In genomic region chr17:2064980-2065785, GRCh38 we compare ENCODE assay signal across 8 cellular contexts. TPM values are rescaled to one million over a fixed set of nuclear protein-coding genes. Genes with fewer than 3 reads are reported as not detected.
DNase-seq lines count a peak whose midpoint lies in the region; ATAC-seq, FAIRE-seq and TF ChIP-seq lines count a peak whose summit lies in the region.

No MANE protein-coding gene starts in this region.

- TF ChIP-seq POLR2A in K562 (conservative IDR thresholded peaks at IDR 0.05) = no peak
- no peak for TF ChIP-seq POLR2A in transverse colon (IDR thresholded peaks at IDR 0.05)

- TF ChIP-seq CTCF in GM13977 (IDR thresholded peaks at IDR 0.05; ENCODE audit: extremely low read depth, insufficient read depth, missing control alignments) (peak; percentile 76), PC-9 (conservative IDR thresholded peaks at IDR 0.05) (peak; percentile 49), K562 (IDR thresholded peaks at IDR 0.05 in 2 of 3, conservative IDR thresholded peaks at IDR 0.05 in 1 of 3; ENCODE audit: insufficient read depth in 2 of 3, low read depth in 1 of 3, low read length in 3 of 3) (peak; percentile 53 to 65 (median 62)), transverse colon (IDR thresholded peaks at IDR 0.05) (peak in 3 of 5 experiments; percentile 16 to 31 (median 18))

- H3K9me1 ChIP-seq in K562 (ENCODE audit: control insufficient read depth, insufficient read depth, low read length) = no peaks in the 10 kb centered on the region

- WGBS in K562 (ENCODE audit: insufficient coverage, low coverage, missing lambda C conversion rate) = 69% methylated on average over 13 of the region's 24 CpGs
- 80 to 100% methylated on average over 5 to 24 of the region's 24 CpGs for WGBS in transverse colon (ENCODE audit: low coverage in 1 of 2), 2 donors

- TF ChIP-seq RAD21 in K562 (CRISPR knock-in tag; conservative IDR thresholded peaks at IDR 0.05 in 1 of 2, IDR thresholded peaks at IDR 0.05 in 1 of 2) = peak in 1 of 2 experiments; percentile 66; a peak in 2 of 4 replicates

- no peaks in the 10 kb centered on the region for H3K27me3 ChIP-seq in PC-9 (ENCODE audit: insufficient read depth, low read depth)
- H3K27me3 ChIP-seq in K562 (ENCODE audit: control insufficient read depth in 2 of 2, insufficient read depth in 2 of 2, low read length in 2 of 2) = no peaks in the 10 kb centered on the region
- no peaks in the 10 kb centered on the region for H3K27me3 ChIP-seq in transverse colon

- FAIRE-seq in K562 (lab: Jason Lieb, UNC) = no peak

- DNase-seq in GM13977 (ENCODE audit: low spot score) = peak; percentile 76
- no peak for DNase-seq in PC-9
- peak; percentile 59 to 78 (median 66) for DNase-seq in K562 (ENCODE audit: extremely low read depth in 1 of 4, low spot score in 3 of 4)
- DNase-seq in lung microvascular endothelial cell (ENCODE audit: low read depth in 2 of 2) = peak; percentile 82 to 93
- peak; percentile 46 for DNase-seq in transverse colon
- no peak for DNase-seq in OCI-M2 (lab: John Stamatoyannopoulos, UW; ENCODE audit: unreplicated experiment)

- ATAC-seq in K562 (peak; percentile 95), HG02610 (IDR thresholded peaks at IDR 0.05; ENCODE audit: unreplicated experiment) (no peak), HG02938 (IDR thresholded peaks at IDR 0.05; ENCODE audit: unreplicated experiment) (no peak)

- POLR2A ChIA-PET in PC-9 (lab: Charles Lee; ENCODE audit: unreplicated experiment) (no interaction called here), K562 (lab: Yijun Ruan, JAX) (no interaction called here)

- H3K4me2 ChIP-seq in PC-9 (no peak overlapping the region), K562 (ENCODE audit: insufficient read depth, low read length) (no peak overlapping the region)

- H3K4me1 ChIP-seq in PC-9 (replicated peaks; ENCODE audit: insufficient read depth) = no peaks in the 10 kb centered on the region
- H3K4me1 ChIP-seq in K562 (replicated peaks in 1 of 2; ENCODE audit: control insufficient read depth in 2 of 2, insufficient read depth in 2 of 2, low read length in 2 of 2) = peaks cover 0 to 20% of the 10 kb centered on the region in 2 experiments; a peak in 2 of 5 replicates
- H3K4me1 ChIP-seq in transverse colon = peaks cover 30 to 78% (median 46%) of the 10 kb centered on the region in 4 donors

- no peaks in the 10 kb centered on the region for H3K9me2 ChIP-seq in PC-9 (ENCODE audit: insufficient read depth)

- H3K36me3 ChIP-seq in PC-9 (ENCODE audit: low read depth) (no peaks in the 10 kb centered on the region), K562 (ENCODE audit: control insufficient read depth, insufficient read depth, low read length) (peaks cover 16% of the 10 kb centered on the region; the same call in 2 of the 3 replicates), transverse colon (peaks cover 0 to 10% (median 0%) of the 10 kb centered on the region in 4 donors)

- no peaks in the 10 kb centered on the region for H3K9me3 ChIP-seq in PC-9 (ENCODE audit: insufficient read depth, low read depth)
- H3K9me3 ChIP-seq in K562 (replicated peaks; ENCODE audit: control insufficient read depth, insufficient read depth, low read depth, low read length) = no peaks in the 10 kb centered on the region
- no peaks in the 10 kb centered on the region for H3K9me3 ChIP-seq in transverse colon

- no peaks in the 10 kb centered on the region; the same call in 1 of the 2 replicates for H4K20me1 ChIP-seq in PC-9 (ENCODE audit: insufficient read depth)
- H4K20me1 ChIP-seq in K562 (replicated peaks; ENCODE audit: control insufficient read depth, insufficient read depth, low read length) = no peaks in the 10 kb centered on the region

- no peak for TF ChIP-seq EP300 in K562 (IDR thresholded peaks at IDR 0.05; ENCODE audit: low read length)
- TF ChIP-seq EP300 in transverse colon (IDR thresholded peaks at IDR 0.05; ENCODE audit: low read depth) = no peak

- no TSS peak for BruUV-seq in PC-9 (replicated peaks; lab: Mats Ljungman, UMichigan)
- no TSS peak for BruUV-seq in K562 (replicated peaks; lab: Mats Ljungman, UMichigan)

- H3K79me2 ChIP-seq in PC-9 (ENCODE audit: low read depth) = no peaks in the 10 kb centered on the region
- H3K79me2 ChIP-seq in K562 (ENCODE audit: control insufficient read depth, insufficient read depth, low read length) = no peaks in the 10 kb centered on the region

- no peak overlapping the region for H2AFZ ChIP-seq in PC-9
- H2AFZ ChIP-seq in K562 (ENCODE audit: low read depth, low read length) = no peak overlapping the region

- no peak overlapping the region for H3K27ac ChIP-seq in PC-9
- no peak overlapping the region for H3K27ac ChIP-seq in K562 (ENCODE audit: extremely low read depth, low read depth, low read length)
- H3K27ac ChIP-seq in transverse colon = peak overlapping the region; percentile 85 to 92 (median 90)

- no peak overlapping the region for H3K4me3 ChIP-seq in PC-9
- no peak overlapping the region for H3K4me3 ChIP-seq in K562
- H3K4me3 ChIP-seq in transverse colon = no peak overlapping the region

- in situ Hi-C loops in GM13977 (cut with MboI; ENCODE audit: low pct_unique_long_range_greater_than_20kb, low sequenced_read_pairs, unreplicated experiment) = loop anchor here (10.0 kb wide), 1 partner anchor 180 kb away; no protein-coding TSS in a partner anchor
- in situ Hi-C loops in K562 (cut with MboI) = loop anchor here (10.0 kb wide), 1 partner anchor 180 kb away; no protein-coding TSS in a partner anchor
- in situ Hi-C loops in transverse colon (cut with MboI; ENCODE audit: low pct_ligation_motif_present in 1 of 4, low pct_unique_long_range_greater_than_20kb in 1 of 4, low sequenced_read_pairs in 3 of 4) = loop anchor here (5.0 to 25.0 kb wide), 4 partner anchors 97 to 182 kb away; no protein-coding TSS in a partner anchor

- intact Hi-C loops in PC-9 (cut with micrococcal nuclease; ENCODE audit: unreplicated experiment) = no loop called here
- intact Hi-C loops in K562 (cut with micrococcal nuclease) = no loop called here
- intact Hi-C loops in transverse colon (cut with DNase I; ENCODE audit: low total_unique reads) = no loop called here

- H3K9ac ChIP-seq in K562 (ENCODE audit: insufficient read depth in 1 of 2, low read depth in 2 of 2, low read length in 2 of 2) = no peak overlapping the region

- peaks cover 7% of the 10 kb centered on the region; the same call in 1 of the 2 replicates for H3F3A ChIP-seq in PC-9 (ENCODE audit: insufficient read depth, low read depth)

- CTCF ChIA-PET in PC-9 (lab: Charles Lee) = interaction anchor here (0.6 kb wide), 2 partner anchors 47 to 180 kb away, joined by 3 to 9 read pairs; no protein-coding TSS in a partner anchor
- CTCF ChIA-PET in K562 (lab: Yijun Ruan, JAX; ENCODE audit: low intra/inter-chr PET ratio) = interaction anchor here (0.6 to 0.8 kb wide), 2 partner anchors 182 to 217 kb away, joined by 3 to 4 read pairs; no protein-coding TSS in a partner anchor

RNA-seq across cellular contexts. Expression of gene HIC1, which starts 10.3 kb away (rescaled TPM):
- total RNA-seq in PC-9 (2021) (0.63 and 1.6 TPM in 2 replicates), K562 (2014; rRNA removed) (1.9 and 2.8 TPM in 2 replicates), K562 (2014; rRNA removed; fragmentation: Illumina TruSeq; extraction: Trizol) (0.13 and 0.18 TPM in 2 replicates), K562 (2015; rRNA removed; fragmentation: Illumina TruSeq; extraction: Trizol) (0.18 and 0.41 TPM in 2 replicates), K562 (2021) (2.3 and 2.5 TPM in 2 replicates), lung microvascular endothelial cell (32.0 and 50.4 TPM in 2 replicates), transverse colon (10 to 100 TPM in 2 of 4 donors, 1 to 10 TPM in 2; 9.1 to 32.5 (median 14.7) TPM)
- 2.6 and 5.4 TPM in 2 replicates for total RNA-seq in K562 (2011; cell fraction: chromatin; rRNA removed; ENCODE audit: low replicate concordance)
- total RNA-seq in K562 (2011; cell fraction: nucleolus; rRNA removed) = 4.3 and 6.5 TPM in 2 replicates
- 2.3 and 2.4 TPM in 2 replicates for total RNA-seq in K562 (2011; cell fraction: nucleoplasm; rRNA removed)
- polyA plus RNA-seq in K562 (2011; rRNA removed) (0.53 and 0.64 TPM in 2 replicates), K562 (2014; fragmentation: Illumina TruSeq; extraction: Trizol) (0.12 and 0.35 TPM in 2 replicates), K562 (2014; fragmentation: Nextera tagmentation; extraction: Ambion mirVana) (under 1 TPM; 0.01 to 0.03 TPM), K562 (2014; rRNA removed) (1.4 and 2.3 TPM in 2 replicates)
- 0.93 and 4.2 TPM in 2 replicates for polyA plus RNA-seq in K562 (2011; cell fraction: cytosol; rRNA removed)
- 2.7 and 7.9 TPM in 2 replicates for polyA plus RNA-seq in K562 (2011; cell fraction: nucleus; rRNA removed)
- 0.80 and 0.95 TPM in 2 replicates for polyA plus RNA-seq in K562 (2012)
- 0.21 and 0.46 TPM in 2 replicates for polyA minus RNA-seq in K562 (2011; rRNA and poly(A)+ RNA removed)
- 1.5 and 2.1 TPM in 2 replicates for polyA minus RNA-seq in K562 (2011; cell fraction: cytosol; rRNA and poly(A)+ RNA removed)
- polyA minus RNA-seq in K562 (2011; cell fraction: nucleus; rRNA and poly(A)+ RNA removed) = 2.6 and 2.7 TPM in 2 replicates

RNA-seq across cellular contexts. Expression of gene OVCA2, which starts 23.4 kb away (rescaled TPM):
- total RNA-seq in PC-9 (2021) = 34.4 and 35.4 TPM in 2 replicates
- 1.6 and 4.6 TPM in 2 replicates for total RNA-seq in K562 (2011; cell fraction: chromatin; rRNA removed; ENCODE audit: low replicate concordance)
- 6.6 and 9.8 TPM in 2 replicates for total RNA-seq in K562 (2011; cell fraction: nucleolus; rRNA removed)
- 0.69 and 4.2 TPM in 2 replicates for total RNA-seq in K562 (2011; cell fraction: nucleoplasm; rRNA removed)
- 21.6 and 23.7 TPM in 2 replicates for total RNA-seq in K562 (2014; rRNA removed)
- total RNA-seq in K562 (2014; rRNA removed; fragmentation: Illumina TruSeq; extraction: Trizol) = 9.7 and 12.2 TPM in 2 replicates
- total RNA-seq in K562 (2015; rRNA removed; fragmentation: Illumina TruSeq; extraction: Trizol) = 12.2 and 14.1 TPM in 2 replicates
- total RNA-seq in K562 (2021) = 15.6 and 21.1 TPM in 2 replicates
- 14.1 and 17.1 TPM in 2 replicates for polyA plus RNA-seq in K562 (2011; rRNA removed)
- polyA plus RNA-seq in K562 (2011; cell fraction: cytosol; rRNA removed) = 17.7 and 39.3 TPM in 2 replicates
- 5.4 and 6.8 TPM in 2 replicates for polyA plus RNA-seq in K562 (2011; cell fraction: nucleus; rRNA removed)
- polyA plus RNA-seq in K562 (2012) = 14.6 and 22.6 TPM in 2 replicates
- 14.1 and 18.2 TPM in 2 replicates for polyA plus RNA-seq in K562 (2014; fragmentation: Illumina TruSeq; extraction: Trizol)
- 1 to 10 TPM; 3.0 to 3.6 TPM for polyA plus RNA-seq in K562 (2014; fragmentation: Nextera tagmentation; extraction: Ambion mirVana)
- polyA plus RNA-seq in K562 (2014; rRNA removed) = 19.7 and 23.4 TPM in 2 replicates
- 6.3 and 8.5 TPM in 2 replicates for polyA minus RNA-seq in K562 (2011; rRNA and poly(A)+ RNA removed)
- 7.6 and 8.9 TPM in 2 replicates for polyA minus RNA-seq in K562 (2011; cell fraction: cytosol; rRNA and poly(A)+ RNA removed)
- 1.1 and 1.6 TPM in 2 replicates for polyA minus RNA-seq in K562 (2011; cell fraction: nucleus; rRNA and poly(A)+ RNA removed)
- 48.2 and 49.5 TPM in 2 replicates for total RNA-seq in lung microvascular endothelial cell
- 10 to 100 TPM in 3 of 4 donors, 1 to 10 TPM in 1; 5.4 to 73.3 (median 36.9) TPM for total RNA-seq in transverse colon

RNA-seq across cellular contexts. Expression of gene DPH1, which starts 35.2 kb away (rescaled TPM):
- total RNA-seq in PC-9 (2021) = 36.7 and 44.9 TPM in 2 replicates
- 67.2 and 189 TPM in 2 replicates for total RNA-seq in K562 (2011; cell fraction: chromatin; rRNA removed; ENCODE audit: low replicate concordance)
- 122 and 130 TPM in 2 replicates for total RNA-seq in K562 (2011; cell fraction: nucleolus; rRNA removed)
- total RNA-seq in K562 (2011; cell fraction: nucleoplasm; rRNA removed) = 90.6 and 92.5 TPM in 2 replicates
- total RNA-seq in K562 (2014; rRNA removed) = 30.9 and 34.7 TPM in 2 replicates
- 19.3 and 19.7 TPM in 2 replicates for total RNA-seq in K562 (2014; rRNA removed; fragmentation: Illumina TruSeq; extraction: Trizol)
- 17.7 and 19.7 TPM in 2 replicates for total RNA-seq in K562 (2015; rRNA removed; fragmentation: Illumina TruSeq; extraction: Trizol)
- 33.0 and 40.6 TPM in 2 replicates for total RNA-seq in K562 (2021)
- polyA plus RNA-seq in K562 (2011; rRNA removed) = 20.2 and 39.1 TPM in 2 replicates
- 35.7 and 48.3 TPM in 2 replicates for polyA plus RNA-seq in K562 (2011; cell fraction: cytosol; rRNA removed)
- polyA plus RNA-seq in K562 (2011; cell fraction: nucleus; rRNA removed) = 121 and 164 TPM in 2 replicates
- 23.5 and 23.7 TPM in 2 replicates for polyA plus RNA-seq in K562 (2012)
- polyA plus RNA-seq in K562 (2014; fragmentation: Illumina TruSeq; extraction: Trizol) = 28.7 and 31.0 TPM in 2 replicates
- under 1 TPM; 0.42 to 0.94 TPM for polyA plus RNA-seq in K562 (2014; fragmentation: Nextera tagmentation; extraction: Ambion mirVana)
- 30.1 and 30.5 TPM in 2 replicates for polyA plus RNA-seq in K562 (2014; rRNA removed)
- 17.2 and 19.4 TPM in 2 replicates for polyA minus RNA-seq in K562 (2011; rRNA and poly(A)+ RNA removed)
- 27.1 and 28.2 TPM in 2 replicates for polyA minus RNA-seq in K562 (2011; cell fraction: cytosol; rRNA and poly(A)+ RNA removed)
- polyA minus RNA-seq in K562 (2011; cell fraction: nucleus; rRNA and poly(A)+ RNA removed) = 30.3 and 42.9 TPM in 2 replicates
- total RNA-seq in lung microvascular endothelial cell = 8.5 and 14.3 TPM in 2 replicates
- 10 to 100 TPM; 32.4 to 88.8 (median 58.9) TPM for total RNA-seq in transverse colon

RNA-seq across cellular contexts. Expression of gene RTN4RL1, which starts 40.0 kb away (rescaled TPM):
- total RNA-seq in PC-9 (2021) = 0.13 and 0.35 TPM in 2 replicates
- total RNA-seq in K562 (2011; cell fraction: chromatin; rRNA removed; ENCODE audit: low replicate concordance) = 0.30 TPM in 1 of 2 replicates, not detected in the other
- total RNA-seq in K562 (2011; cell fraction: nucleolus; rRNA removed) = 0.13 and 0.50 TPM in 2 replicates
- total RNA-seq in K562 (2011; cell fraction: nucleoplasm; rRNA removed) = 0.07 TPM in 1 of 2 replicates, not detected in the other
- 0.05 and 0.12 TPM in 2 replicates for total RNA-seq in K562 (2014; rRNA removed)
- not detected in 2 replicates for total RNA-seq in K562 (2014; rRNA removed; fragmentation: Illumina TruSeq; extraction: Trizol)
- 0.04 TPM in 2 replicates for total RNA-seq in K562 (2015; rRNA removed; fragmentation: Illumina TruSeq; extraction: Trizol)
- 0.04 and 0.07 TPM in 2 replicates for total RNA-seq in K562 (2021)
- polyA plus RNA-seq in K562 (2011; rRNA removed) = 0.06 and 0.58 TPM in 2 replicates
- polyA plus RNA-seq in K562 (2011; cell fraction: cytosol; rRNA removed) = 0.25 and 0.58 TPM in 2 replicates
- polyA plus RNA-seq in K562 (2011; cell fraction: nucleus; rRNA removed) = 0.09 and 0.24 TPM in 2 replicates
- 0.06 and 0.08 TPM in 2 replicates for polyA plus RNA-seq in K562 (2012)
- not detected in 2 replicates for polyA plus RNA-seq in K562 (2014; fragmentation: Illumina TruSeq; extraction: Trizol)
- polyA plus RNA-seq in K562 (2014; fragmentation: Nextera tagmentation; extraction: Ambion mirVana) = not detected
- polyA plus RNA-seq in K562 (2014; rRNA removed) = not detected in 2 replicates
- polyA minus RNA-seq in K562 (2011; rRNA and poly(A)+ RNA removed) = 0.27 TPM in 1 of 2 replicates, not detected in the other
- polyA minus RNA-seq in K562 (2011; cell fraction: cytosol; rRNA and poly(A)+ RNA removed) = 0.82 TPM in 1 of 2 replicates, not detected in the other
- polyA minus RNA-seq in K562 (2011; cell fraction: nucleus; rRNA and poly(A)+ RNA removed) = 0.13 and 0.33 TPM in 2 replicates
- total RNA-seq in lung microvascular endothelial cell = 0.22 and 0.40 TPM in 2 replicates
- under 1 TPM in 3 of 4 donors, not detected in 1; 0.27 to 0.60 (median 0.48) TPM for total RNA-seq in transverse colon

Comparison
In these comparisons a context has a peak if more than half of its experiments do, and no peak if none do; other contexts are left out.
1. DNase-seq: peak in GM13977 (single experiment), K562 (4 of 4), lung microvascular endothelial cell (2 of 2) and transverse colon (single experiment); none in PC-9 (0 of 2) and OCI-M2 (single experiment).
2. CTCF ChIP-seq: peak in every context shown above with its lines; median percentile 76 in GM13977; 62 in K562; 49 in PC-9; 18 in transverse colon.
3. H3K27ac ChIP-seq: peak in transverse colon (4 of 4); none in PC-9 (single experiment) and K562 (single experiment).